1 cellular context compared by ENCODE assay signal in genomic region chr20:53708129-53708968, GRCh38.
TF ChIP-seq lines count a peak whose summit lies in the region.

No MANE protein-coding gene starts in this region.

TF ChIP-seq in K562, 482 proteins besides CTCF, POLR2A, EP300 and RAD21 (continued from another document):
- no peak for TF ChIP-seq ZNF318 (IDR thresholded peaks at IDR 0.05; ENCODE audit: borderline replicate concordance in 1 of 2, low read depth in 1 of 2)
- TF ChIP-seq ZBTB12 (CRISPR knock-in tag; IDR thresholded peaks at IDR 0.05), result no peak
- TF ChIP-seq NFE2L1 (tag; IDR thresholded peaks at IDR 0.05; ENCODE audit: borderline replicate concordance, low read depth), result no peak
- TF ChIP-seq NR2F6 (CRISPR knock-in tag; IDR thresholded peaks at IDR 0.05), result no peak
- TF ChIP-seq CBX5 (IDR thresholded peaks at IDR 0.05; ENCODE audit: borderline replicate concordance, low read depth), result no peak
- TF ChIP-seq MLLT1 (IDR thresholded peaks at IDR 0.05), result no peak
- no peak for TF ChIP-seq KLF10 (CRISPR knock-in tag; IDR thresholded peaks at IDR 0.05)
- no peak for TF ChIP-seq ZNF592 (IDR thresholded peaks at IDR 0.05)
- TF ChIP-seq ZBTB40 (IDR thresholded peaks at IDR 0.05), result no peak
- TF ChIP-seq ZBTB40 (CRISPR knock-in tag; IDR thresholded peaks at IDR 0.05), result no peak
TF ChIP-seq in K562: peak in this region for 2.
